Comparison of ENCODE assay signal across 8 cellular contexts in genomic region chr4:1046581-1047011, GRCh38. TPM values are rescaled to one million over a fixed set of nuclear protein-coding genes. Genes with fewer than 3 reads are reported as not detected.
DNase-seq lines count a peak whose midpoint lies in the region; ATAC-seq and TF ChIP-seq lines count a peak whose summit lies in the region.
"Not testable (repeated sequence)": the region's sequence is repeated elsewhere in the genome, so short reads cannot be mapped to it uniquely, and the experiment has no call there.

No MANE protein-coding gene starts in this region.

- H3K36me3 ChIP-seq in iPS-20b (ENCODE audit: insufficient read depth, low read depth, low read length); neural progenitor cell; thoracic aorta: not testable (repeated sequence)

- H2AFZ ChIP-seq in neural progenitor cell (replicated peaks) = not testable (repeated sequence)

- H3K27ac Mint-ChIP-seq in CD14-positive monocyte (peak overlapping the region in 3 of 7 donors; percentile 50 to 66 (median 54)), neural progenitor cell (peak overlapping the region; percentile 67)

- peaks cover 29% of the 10 kb centered on the region for H3K4me1 Mint-ChIP-seq in CD14-positive monocyte
- H3K4me1 Mint-ChIP-seq in neural progenitor cell = peaks cover 41% of the 10 kb centered on the region

- H3K27me3 Mint-ChIP-seq in CD14-positive monocyte (ENCODE audit: low read depth in 3 of 3) = peaks cover 8 to 55% (median 33%) of the 10 kb centered on the region in 3 donors
- H3K27me3 Mint-ChIP-seq in neural progenitor cell (ENCODE audit: insufficient read depth, low read depth) = peaks cover 44% of the 10 kb centered on the region

- peak; percentile 27 for DNase-seq in CD14-positive monocyte (ENCODE audit: low spot score)
- DNase-seq in HT1080 (ENCODE audit: low read depth) = peak; percentile 56
- DNase-seq in NCI-H460 (ENCODE audit: extremely low read depth, low read depth) = peak; percentile 86
- DNase-seq in activated CD8-positive, alpha-beta memory T cell treated with anti-CD3 and anti-CD28 coated beads, Interleukin-2, amount 50 U/mL, for 4 hours = peak; percentile 5
- DNase-seq in ecto neural progenitor cell (ENCODE audit: low spot score) = peak; percentile 84
- peak; percentile 85 for DNase-seq in neural progenitor cell (ENCODE audit: low spot score)
- peak; percentile 14 for DNase-seq in thoracic aorta (ENCODE audit: low spot score)

- H3K4me2 ChIP-seq in neural progenitor cell = peak overlapping the region; percentile 14

- intact Hi-C loops in CD14-positive monocyte (cut with micrococcal nuclease) = not testable (repeated sequence)

- H3K4me3 Mint-ChIP-seq in CD14-positive monocyte (peak overlapping the region in 1 of 2 donors; percentile 72), neural progenitor cell (peak overlapping the region; percentile 69)

- H3F3A ChIP-seq in neural progenitor cell (ENCODE audit: low read depth) = peaks cover 11% of the 10 kb centered on the region

- H3K36me3 Mint-ChIP-seq in CD14-positive monocyte, neural progenitor cell: not testable (repeated sequence)

- H3K27ac ChIP-seq in iPS-20b (ENCODE audit: low read length); neural progenitor cell: not testable (repeated sequence)
- H3K27ac ChIP-seq in thoracic aorta = peak overlapping the region; percentile 53 to 64

- not testable (repeated sequence) for H3K4me1 ChIP-seq in iPS-20b (ENCODE audit: insufficient read depth, low read length); neural progenitor cell
- H3K4me1 ChIP-seq in thoracic aorta (ENCODE audit: control insufficient read depth in 1 of 2, low read depth in 2 of 2) = peaks cover 31 to 47% of the 10 kb centered on the region in 2 donors

- peak overlapping the region; percentile 32; the same call in 1 of the 2 replicates for H3K4me3 ChIP-seq in iPS-20b (ENCODE audit: low read length)
- H3K4me3 ChIP-seq in neural progenitor cell = not testable (repeated sequence)
- peak overlapping the region; percentile 68 for H3K4me3 ChIP-seq in thoracic aorta

- H3K9me3 Mint-ChIP-seq in CD14-positive monocyte = peaks cover 9 to 38% (median 24%) of the 10 kb centered on the region in 7 donors
- not testable (repeated sequence) for H3K9me3 Mint-ChIP-seq in neural progenitor cell

- not testable (repeated sequence) for ATAC-seq in thoracic aorta (ENCODE audit: insufficient number of reproducible peaks, low FRiP score, low read depth)

- not testable (repeated sequence) for H3K9me3 ChIP-seq in iPS-20b (ENCODE audit: insufficient read depth, low read depth, low read length); neural progenitor cell (ENCODE audit: low read depth); thoracic aorta

- not testable (repeated sequence) for TF ChIP-seq CTCF in CD14-positive monocyte (IDR thresholded peaks at IDR 0.05); neural progenitor cell (IDR thresholded peaks at IDR 0.05); thoracic aorta (IDR thresholded peaks at IDR 0.05)

- H3K27me3 ChIP-seq in iPS-20b (ENCODE audit: insufficient read depth, low read length) = peaks cover 76% of the 10 kb centered on the region
- H3K27me3 ChIP-seq in neural progenitor cell = peaks cover 81% of the 10 kb centered on the region
- H3K27me3 ChIP-seq in thoracic aorta (replicated peaks; ENCODE audit: insufficient read depth) = not testable (repeated sequence)

- H3K9ac ChIP-seq in iPS-20b (ENCODE audit: low read depth, low read length) = peak overlapping the region; percentile 32; the same call in 1 of the 2 replicates
- not testable (repeated sequence) for H3K9ac ChIP-seq in neural progenitor cell

- not testable (repeated sequence) for H4K20me1 ChIP-seq in neural progenitor cell (ENCODE audit: low read depth)

- H3K79me2 ChIP-seq in neural progenitor cell (ENCODE audit: low read depth) = not testable (repeated sequence)

RNA-seq across cellular contexts. Expression of gene FGFRL1, which starts 35.2 kb away (rescaled TPM):
- under 1 TPM; 0.17 to 0.28 TPM for polyA plus RNA-seq in CD14-positive monocyte
- 49.4 and 62.9 TPM in 2 replicates for total RNA-seq in HT1080 (2014; rRNA removed; shearing (Covaris generic))
- 86.5 and 101 TPM in 2 replicates for polyA plus RNA-seq in HT1080 (2015; cell fraction: cytosol; rRNA removed)
- 56.2 and 64.1 TPM in 2 replicates for polyA plus RNA-seq in HT1080 (2015; cell fraction: nucleus; rRNA removed)
- 16.8 and 21.7 TPM in 2 replicates for total RNA-seq in NCI-H460 (2014; rRNA removed; shearing (Covaris generic))
- 48.2 and 49.5 TPM in 2 replicates for polyA plus RNA-seq in NCI-H460 (2014; cell fraction: nucleus; rRNA removed)
- total RNA-seq in neural progenitor cell (ENCODE audit: low replicate concordance) (9.6 and 27.4 TPM in 2 replicates), thoracic aorta (10 to 100 TPM; 61.1 to 84.0 TPM)

RNA-seq across cellular contexts. Expression of gene SLC26A1, which starts 53.4 kb away (rescaled TPM):
- under 1 TPM; 0.16 to 0.18 TPM for polyA plus RNA-seq in CD14-positive monocyte
- 0.13 and 0.27 TPM in 2 replicates for total RNA-seq in HT1080 (2014; rRNA removed; shearing (Covaris generic))
- polyA plus RNA-seq in HT1080 (2015; cell fraction: cytosol; rRNA removed) = 0.06 TPM in 1 of 2 replicates, not detected in the other
- 0.17 and 0.22 TPM in 2 replicates for polyA plus RNA-seq in HT1080 (2015; cell fraction: nucleus; rRNA removed)
- 0.61 and 1.1 TPM in 2 replicates for total RNA-seq in NCI-H460 (2014; rRNA removed; shearing (Covaris generic))
- 6.9 and 8.6 TPM in 2 replicates for polyA plus RNA-seq in NCI-H460 (2014; cell fraction: nucleus; rRNA removed)
- total RNA-seq in neural progenitor cell (ENCODE audit: low replicate concordance) (0.19 TPM in 1 of 2 replicates, not detected in the other), thoracic aorta (not detected)

RNA-seq across cellular contexts. Expression of gene IDUA, which starts 59.8 kb away (rescaled TPM):
- polyA plus RNA-seq in CD14-positive monocyte = 1 to 10 TPM; 6.4 to 8.5 TPM
- total RNA-seq in HT1080 (2014; rRNA removed; shearing (Covaris generic)) = 8.2 and 10.1 TPM in 2 replicates
- polyA plus RNA-seq in HT1080 (2015; cell fraction: cytosol; rRNA removed) = 5.1 and 5.3 TPM in 2 replicates
- 102 and 103 TPM in 2 replicates for polyA plus RNA-seq in HT1080 (2015; cell fraction: nucleus; rRNA removed)
- 6.9 and 8.9 TPM in 2 replicates for total RNA-seq in NCI-H460 (2014; rRNA removed; shearing (Covaris generic))
- 34.5 and 61.2 TPM in 2 replicates for polyA plus RNA-seq in NCI-H460 (2014; cell fraction: nucleus; rRNA removed)
- total RNA-seq in neural progenitor cell (ENCODE audit: low replicate concordance) (0.47 and 10.7 TPM in 2 replicates), thoracic aorta (10 to 100 TPM; 23.4 to 31.9 TPM)

Comparison
In these comparisons a context has a peak if more than half of its experiments do, and no peak if none do; other contexts are left out.
1. DNase-seq: peak in every context shown above with its lines; median percentile 86 in NCI-H460; 85 in neural progenitor cell; 84 in ecto neural progenitor cell; 56 in HT1080; 27 in CD14-positive monocyte; 14 in thoracic aorta; 5 in activated CD8-positive, alpha-beta memory T cell treated with anti-CD3 and anti-CD28 coated beads, Interleukin-2, amount 50 U/mL, for 4 hours.